In the genomic region with DNA sequence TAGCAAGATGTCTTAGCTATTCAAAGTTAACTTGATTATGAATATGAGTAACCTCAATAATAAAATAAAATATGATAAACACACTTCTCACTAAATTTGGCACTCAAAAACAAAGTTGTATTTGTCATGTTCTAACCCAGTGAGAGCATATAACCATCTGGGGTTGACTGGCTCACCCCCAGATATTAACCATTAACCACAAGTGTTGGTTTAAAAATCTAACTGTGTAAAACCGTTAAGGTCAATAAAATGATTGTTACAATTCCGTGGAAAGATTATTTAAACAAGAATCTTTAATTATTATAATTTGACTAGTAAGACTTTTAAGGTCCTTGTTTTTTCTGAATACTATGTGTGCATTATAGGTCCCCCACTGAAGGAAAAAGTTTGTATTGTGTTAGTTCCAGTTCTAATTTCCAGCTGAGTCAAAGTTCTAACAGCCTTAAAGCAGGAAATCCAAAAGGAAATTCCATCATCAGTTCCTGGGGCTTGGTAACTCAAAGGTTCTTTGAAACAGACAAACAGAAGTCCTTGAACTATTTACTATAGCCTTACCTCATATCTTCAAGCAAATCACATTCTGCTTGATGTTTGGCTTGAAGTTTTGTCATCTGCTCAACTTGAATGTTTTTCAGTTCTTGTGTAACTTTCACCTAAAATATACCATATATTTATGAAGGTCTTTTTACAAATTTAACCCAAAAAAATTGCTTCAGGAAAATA, we compare ENCODE assay signal across 9 cellular contexts. TPM values are rescaled to one million over a fixed set of nuclear protein-coding genes. Genes with fewer than 3 reads are reported as not detected.
A peak's percentile ranks its signal among the peaks of the same experiment; 100 is the strongest.
DNase-seq lines count a peak whose midpoint lies in the region; ATAC-seq and TF ChIP-seq lines count a peak whose summit lies in the region.
"Had no signal": no experiment of that assay in that cellular context is flagged by ENCODE, and none has a peak within 500 bp of the region (broad histone marks: within the 10 kb centered on the region; RNA-seq: fewer than 3 reads in every experiment).

No MANE protein-coding gene starts in this region.

- H3K9me3 ChIP-seq in OCI-LY3 (ENCODE audit: insufficient read depth, low read length) (no peaks in the 10 kb centered on the region), esophagus muscularis mucosa (no peaks in the 10 kb centered on the region), prostate gland (no peaks in the 10 kb centered on the region)

- no peak for TF ChIP-seq EP300 in esophagus muscularis mucosa (IDR thresholded peaks at IDR 0.05)

- H3K27me3 ChIP-seq in OCI-LY3 (ENCODE audit: low read depth, low read length) (no peaks in the 10 kb centered on the region), esophagus muscularis mucosa (no peaks in the 10 kb centered on the region), prostate gland (replicated peaks; ENCODE audit: insufficient read depth) (no peaks in the 10 kb centered on the region)

- H2AFZ ChIP-seq in OCI-LY3 (ENCODE audit: low read depth, low read length): no peak overlapping the region

- H3K79me2 ChIP-seq in OCI-LY3 (ENCODE audit: low read length): peaks cover 93% of the 10 kb centered on the region

- DNase-seq in Daoy (ENCODE audit: low read depth) (peak; percentile 24), esophagus muscularis mucosa (ENCODE audit: extremely low spot score) (no peak), prostate gland (ENCODE audit: low spot score) (no peak), HK-2 (ENCODE audit: unreplicated experiment) (no peak), epidermal melanocyte (ENCODE audit: insufficient read length, low spot score) (no peak), NCI-H1417 treated with DMSO at 0.1 percent for 48 hours (lab: John Stamatoyannopoulos, UW) (no peak)

- H3K4me2 ChIP-seq in OCI-LY3 (ENCODE audit: low read length): peak overlapping the region; percentile 74

- H4K20me1 ChIP-seq in OCI-LY3 (ENCODE audit: insufficient read depth, low read length): peaks cover 47% of the 10 kb centered on the region

- TF ChIP-seq POLR2A in esophagus muscularis mucosa (IDR thresholded peaks at IDR 0.05; ENCODE audit: low read depth) (no peak), prostate gland (IDR thresholded peaks at IDR 0.05) (no peak), GM18505 (IDR thresholded peaks at IDR 0.05; ENCODE audit: borderline replicate concordance, extremely low read depth, insufficient read depth, insufficient read length) (no peak)

- H3K9ac ChIP-seq in OCI-LY3 (ENCODE audit: low read length): peak overlapping the region; percentile 97

- intact Hi-C loops in esophagus muscularis mucosa (cut with DNase I): loop anchor here (2.0 to 5.0 kb wide), 2 partner anchors 37 to 307 kb away; no protein-coding TSS in a partner anchor
- intact Hi-C loops in prostate gland (cut with DNase I): loop anchor here (10.0 kb wide), 1 partner anchor 305 kb away; no protein-coding TSS in a partner anchor

- WGBS in esophagus muscularis mucosa: 43% methylated on average over 2 of the region's 2 CpGs
- WGBS in prostate gland: 25% methylated on average over 2 of the region's 2 CpGs

- H3K36me3 ChIP-seq in OCI-LY3 (replicated peaks; ENCODE audit: low read depth, low read length) (peaks cover 56% of the 10 kb centered on the region), esophagus muscularis mucosa (peaks cover 0 to 16% (median 4%) of the 10 kb centered on the region in 4 donors), prostate gland (no peaks in the 10 kb centered on the region)

- H3K4me1 ChIP-seq in OCI-LY3 (ENCODE audit: low read length) (peaks cover 60% of the 10 kb centered on the region), esophagus muscularis mucosa (peaks cover 18 to 46% (median 43%) of the 10 kb centered on the region in 4 donors), prostate gland (replicated peaks) (peaks cover 4% of the 10 kb centered on the region)

- H3K4me3 ChIP-seq in OCI-LY3 (ENCODE audit: low read length) (peak overlapping the region; percentile 84), esophagus muscularis mucosa (peak overlapping the region; percentile 85 to 94 (median 92)), prostate gland (peak overlapping the region in 1 of 2 donors; percentile 94)

- TF ChIP-seq CTCF in OCI-LY3 (IDR thresholded peaks at IDR 0.05; ENCODE audit: low read depth, low read length): no peak
- no peak for TF ChIP-seq CTCF in esophagus muscularis mucosa (IDR thresholded peaks at IDR 0.05)
- no peak for TF ChIP-seq CTCF in prostate gland (IDR thresholded peaks at IDR 0.05)

- H3K27ac ChIP-seq in OCI-LY3 (ENCODE audit: low read length) (peak overlapping the region; percentile 98), esophagus muscularis mucosa (replicated peaks in 1 of 4) (peak overlapping the region; percentile 96 to 98 (median 97)), prostate gland (peak overlapping the region; percentile 95 to 96)
- H3K27ac ChIP-seq: epithelial cell of prostate had no signal

- ATAC-seq in GM18505 (IDR thresholded peaks at IDR 0.05; ENCODE audit: unreplicated experiment): no peak

RNA-seq across cellular contexts. Expression of a gene that starts 2.5 kb away (rescaled TPM):
- total RNA-seq in Daoy (2014; rRNA removed; shearing (Covaris generic)): 4.8 and 7.2 TPM in 2 replicates
- total RNA-seq in esophagus muscularis mucosa (10 to 100 TPM; 20.4 to 42.4 (median 26.4) TPM), prostate gland (10 to 100 TPM in 1 of 2 donors, 1 to 10 TPM in 1; 9.9 to 45.3 TPM)
